17 cellular contexts compared by ENCODE assay signal in genomic region chr3:129205109-129205832, GRCh38.
"Had no signal": no experiment of that assay in that cellular context is flagged by ENCODE, and none has a peak within 500 bp of the region (broad histone marks: within the 10 kb centered on the region; RNA-seq: fewer than 3 reads in every experiment).

No MANE protein-coding gene starts in this region.

- H3K36me3 ChIP-seq: adrenal gland, gastrocnemius medialis, left lung, pancreas, tibial nerve, vagina had no signal

- H3K4me1 ChIP-seq: gastrocnemius medialis, pancreas, tibial nerve had no signal

- H3K27ac ChIP-seq: adrenal gland, left lung, pancreas, tibial nerve, vagina had no signal

- H3K9me3 ChIP-seq: adrenal gland, gastrocnemius medialis, left lung, pancreas, tibial nerve, vagina had no signal

- FAIRE-seq: bronchial epithelial cell, keratinocyte, pancreas had no signal

- ATAC-seq: activated naive CD4-positive, alpha-beta T cell treated with anti-CD3 and anti-CD28 coated beads, Interleukin-2, amount 50 U/mL, for 72 hours; left lung; pancreas had no signal

- H3K27me3 ChIP-seq: adrenal gland, gastrocnemius medialis, left lung, pancreas, tibial nerve, vagina had no signal

- H3K4me3 ChIP-seq: adrenal gland, gastrocnemius medialis, left lung, pancreas, tibial nerve, vagina had no signal

- DNase-seq: activated CD4-positive, alpha-beta T cell treated with anti-CD3 and anti-CD28 coated beads for 1 hour; activated gamma-delta T cell treated with Interleukin-2 at 50 U/mL for 16 hours; adrenal gland; effector CD4-positive, alpha-beta T cell; gastrocnemius medialis; head of caudate nucleus; left lung; mammary epithelial cell; midbrain; pancreas; stimulated activated naive CD4-positive, alpha-beta T cell treated with Interleukin-2 at 50 U/mL for 16 hours; T-helper 2 cell had no signal
